18 cellular contexts compared by ENCODE assay signal in the genomic region with DNA sequence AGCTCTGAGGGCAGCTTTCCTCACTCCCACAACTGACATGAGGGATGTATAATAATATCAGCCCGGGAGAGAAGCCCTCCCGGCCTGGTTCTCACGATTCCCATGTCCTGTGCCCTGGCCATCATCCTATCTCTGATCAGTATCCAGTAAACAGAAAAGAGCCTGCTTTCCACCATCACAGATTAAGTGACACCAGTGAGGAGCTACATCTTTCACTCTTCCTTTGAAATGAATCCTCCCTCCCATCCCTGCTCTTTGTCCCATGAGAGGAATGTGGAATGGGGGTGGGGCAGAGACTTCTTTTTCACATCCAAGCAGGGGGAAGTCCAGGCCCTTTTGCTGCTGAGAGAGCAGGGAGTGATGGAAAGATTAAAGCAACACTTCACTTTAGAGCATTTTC.
DNase-seq lines count a peak whose midpoint lies in the region; ATAC-seq, FAIRE-seq and TF ChIP-seq lines count a peak whose summit lies in the region.
"Had no signal": no experiment of that assay in that cellular context is flagged by ENCODE, and none has a peak within 500 bp of the region (broad histone marks: within the 10 kb centered on the region; RNA-seq: fewer than 3 reads in every experiment).

No MANE protein-coding gene starts in this region.

- H3K23ac ChIP-seq in H1 (ENCODE audit: insufficient read length) = no peak overlapping the region
- H3K23ac ChIP-seq in mesenchymal stem cell (ENCODE audit: low read length in 2 of 2) = no peak overlapping the region

- H2AFZ ChIP-seq in H1 (ENCODE audit: low read length) (peak overlapping the region; percentile 83), mesenchymal stem cell (ENCODE audit: low read depth, low read length) (no peak overlapping the region), smooth muscle cell (ENCODE audit: low read depth) (peak overlapping the region; percentile 84)

- H3K23me2 ChIP-seq in H1 (ENCODE audit: low read depth, low read length) = no peaks in the 10 kb centered on the region

- H4K20me1 ChIP-seq in H1 (replicated peaks in 1 of 2; ENCODE audit: control insufficient read depth in 1 of 2, insufficient read depth in 2 of 2, low read length in 2 of 2) (no peaks in the 10 kb centered on the region), smooth muscle cell (ENCODE audit: low read depth) (no peaks in the 10 kb centered on the region)

- H2BK5ac ChIP-seq in H1 (ENCODE audit: low read depth, low read length) (peak overlapping the region; percentile 73), mesenchymal stem cell (ENCODE audit: low read depth, low read length, poor library complexity, severe bottlenecking) (no peak overlapping the region)

- H4K8ac ChIP-seq in H1 (ENCODE audit: extremely low read depth, insufficient read depth, low read length) = no peak overlapping the region; the same call in 1 of the 2 replicates
- peak overlapping the region; percentile 2 for H4K8ac ChIP-seq in mesenchymal stem cell (ENCODE audit: low read length)

- no peak overlapping the region; the same call in 1 of the 2 replicates for H3K9ac ChIP-seq in HUES64 (ENCODE audit: low read depth, low read length)
- no peak overlapping the region for H3K9ac ChIP-seq in H1 (replicated peaks in 1 of 4; ENCODE audit: extremely low read depth in 1 of 4, low read depth in 3 of 4, low read length in 3 of 4)
- H3K9ac ChIP-seq in mesenchymal stem cell (ENCODE audit: low read length) = no peak overlapping the region
- no peak overlapping the region for H3K9ac ChIP-seq in smooth muscle cell (ENCODE audit: low read depth)

- no peak overlapping the region for H4K5ac ChIP-seq in H1 (ENCODE audit: insufficient read length, low read depth, low read length)

- TF ChIP-seq EP300 in H1 (IDR thresholded peaks at IDR 0.05; ENCODE audit: borderline replicate concordance in 1 of 2, low read depth in 2 of 2, low read length in 2 of 2) = no peak

- H2BK120ac ChIP-seq in H1 (replicated peaks; ENCODE audit: low read depth, low read length) (no peak overlapping the region), mesenchymal stem cell (ENCODE audit: low read depth, low read length) (peak overlapping the region; percentile 52)

- H2BK15ac ChIP-seq in H1 (ENCODE audit: low read length) (no peak overlapping the region), mesenchymal stem cell (ENCODE audit: low read depth, poor library complexity, severe bottlenecking) (no peak overlapping the region)

- H4K91ac ChIP-seq in H1 (replicated peaks; ENCODE audit: insufficient read length, low read length) (peak overlapping the region; percentile 87), mesenchymal stem cell (ENCODE audit: low read length) (no peak overlapping the region)

- CTCF ChIA-PET in H1 (lab: Charles Lee; ENCODE audit: partially characterized antibody) (interaction anchor here (0.8 to 1.5 kb wide), 6 partner anchors 11 to 104 kb away, joined by 3 to 5 read pairs (median 4); no protein-coding TSS in a partner anchor), RWPE1 (lab: Yijun Ruan, JAX) (no interaction called here)

- H3K79me1 ChIP-seq in H1 (ENCODE audit: low read depth, low read length) = no peaks in the 10 kb centered on the region
- H3K79me1 ChIP-seq in mesenchymal stem cell (replicated peaks; ENCODE audit: low read length, poor library complexity, severe bottlenecking) = no peaks in the 10 kb centered on the region

- TF ChIP-seq POLR2A in H1 (IDR thresholded peaks at IDR 0.05; ENCODE audit: control extremely low read depth in 1 of 2, low read depth in 2 of 2, low read length in 2 of 2) = 0 out of 3 replicates have a peak, but pooled peaks of 1 of the 2 experiments have one; percentile 27

- H3K14ac ChIP-seq in H1 (ENCODE audit: insufficient read length) (no peak overlapping the region), mesenchymal stem cell (ENCODE audit: low read length in 2 of 2) (no peak overlapping the region)

- no peak overlapping the region for H3K56ac ChIP-seq in H1 (replicated peaks; ENCODE audit: insufficient read length, low read depth, low read length)

- 52% methylated on average over 3 of the region's 3 CpGs for WGBS in HUES64
- 90% methylated on average over 3 of the region's 3 CpGs; no CpG with 5 or more reads in 1 of the 2 experiments for WGBS in H1 (ENCODE audit: extremely low coverage in 1 of 2, insufficient coverage in 1 of 2, insufficient read length in 1 of 2, insufficient replicate concordance in 2 of 2, low coverage in 1 of 2, low lambda C conversion rate in 2 of 2, missing lambda C conversion rate in 1 of 2), 2 experiments
- WGBS in mesenchymal stem cell = 40% methylated on average over 3 of the region's 3 CpGs
- WGBS in smooth muscle cell (ENCODE audit: low lambda C conversion rate) = 11% methylated on average over 3 of the region's 3 CpGs

- H3K4ac ChIP-seq in H1 (replicated peaks; ENCODE audit: insufficient read length, low read depth, low read length) = no peak overlapping the region
- H3K4ac ChIP-seq in mesenchymal stem cell (ENCODE audit: low read depth in 1 of 2, low read length in 2 of 2) = no peak overlapping the region

- POLR2A ChIA-PET in H1 (lab: Charles Lee; ENCODE audit: partially characterized antibody) = interaction anchor here (1.2 kb wide), 1 partner anchor 17 kb away, joined by 4 read pairs; no protein-coding TSS in a partner anchor
- POLR2A ChIA-PET in RWPE1 (lab: Yijun Ruan, JAX; ENCODE audit: low non-redundant PET) = no interaction called here

- 0 out of 2 replicates have a peak, but pooled peaks cover 2% of the 10 kb centered on the region for H3K9me3 ChIP-seq in HUES64 (ENCODE audit: insufficient read depth, low read depth, low read length)
- no peaks in the 10 kb centered on the region for H3K9me3 ChIP-seq in H1 (ENCODE audit: insufficient read depth in 2 of 2, low read depth in 1 of 2, low read length in 1 of 2)
- peaks cover 16% of the 10 kb centered on the region for H3K9me3 ChIP-seq in mesenchymal stem cell (ENCODE audit: control insufficient read depth, low read length)
- no peaks in the 10 kb centered on the region for H3K9me3 ChIP-seq in smooth muscle cell (replicated peaks; ENCODE audit: low read depth)
- H3K9me3 ChIP-seq: transverse colon had no signal

- H3K4me2 ChIP-seq in H1 (ENCODE audit: insufficient read depth in 1 of 2, low read depth in 2 of 2, low read length in 2 of 2) (peak overlapping the region in 1 of 2 experiments; percentile 27; a peak in 1 of 4 replicates), mesenchymal stem cell (ENCODE audit: low read length, poor library complexity, severe bottlenecking) (no peak overlapping the region), smooth muscle cell (peak overlapping the region; percentile 27)

- H3K79me2 ChIP-seq in H1 (ENCODE audit: control insufficient read depth in 1 of 2, insufficient read depth in 2 of 2, low read length in 2 of 2) (no peaks in the 10 kb centered on the region), smooth muscle cell (ENCODE audit: low read depth) (no peaks in the 10 kb centered on the region)

- H2AK5ac ChIP-seq in H1 (ENCODE audit: low read depth, low read length) (no peak overlapping the region), mesenchymal stem cell (ENCODE audit: low read length, severe bottlenecking) (no peak overlapping the region)

- H3K18ac ChIP-seq in H1 (ENCODE audit: extremely low read depth, low read length) (no peak overlapping the region; the same call in 1 of the 2 replicates), mesenchymal stem cell (ENCODE audit: low read depth in 1 of 2, low read length in 2 of 2) (peak overlapping the region in 1 of 2 experiments; percentile 8)

- H3K36me3 ChIP-seq in HUES64 (ENCODE audit: insufficient read depth, low read length) (no peaks in the 10 kb centered on the region), H1 (ENCODE audit: control insufficient read depth in 2 of 4, insufficient read depth in 4 of 4, low read length in 3 of 4) (no peaks in the 10 kb centered on the region), mesenchymal stem cell (ENCODE audit: control insufficient read depth in 1 of 2, insufficient read depth in 2 of 2, low read depth in 1 of 2, low read length in 2 of 2) (no peaks in the 10 kb centered on the region), smooth muscle cell (ENCODE audit: low read depth) (no peaks in the 10 kb centered on the region)
- H3K36me3 ChIP-seq: transverse colon had no signal

- FAIRE-seq in H1 (lab: Jason Lieb, UNC) = peak; percentile 57
- FAIRE-seq: kidney had no signal

- H2BK12ac ChIP-seq in H1 (ENCODE audit: low read depth, low read length) = peak overlapping the region; percentile 91
- peak overlapping the region in 1 of 2 experiments; percentile 90 for H2BK12ac ChIP-seq in mesenchymal stem cell (ENCODE audit: low read length in 2 of 2)

- H3K4me1 ChIP-seq in HUES64 (ENCODE audit: insufficient read depth, low read length) = peaks cover 23% of the 10 kb centered on the region
- H3K4me1 ChIP-seq in H1 (replicated peaks in 1 of 4; ENCODE audit: control insufficient read depth in 3 of 4, insufficient read depth in 4 of 4, low read length in 3 of 4) = peaks cover 3 to 11% (median 8%) of the 10 kb centered on the region in 4 experiments; a peak in 5 of 7 replicates
- no peaks in the 10 kb centered on the region for H3K4me1 ChIP-seq in mesenchymal stem cell (ENCODE audit: control insufficient read depth, insufficient read depth, low read depth, low read length)
- peaks cover 35% of the 10 kb centered on the region for H3K4me1 ChIP-seq in smooth muscle cell (ENCODE audit: low read depth)
- H3K4me1 ChIP-seq: transverse colon had no signal

- H3K27me3 ChIP-seq in HUES64 (ENCODE audit: insufficient read depth, low read length) (no peaks in the 10 kb centered on the region), H1 (replicated peaks in 1 of 4; ENCODE audit: control insufficient read depth in 3 of 4, extremely low read depth in 1 of 4, insufficient read depth in 3 of 4, low read length in 3 of 4) (no peaks in the 10 kb centered on the region), mesenchymal stem cell (ENCODE audit: control insufficient read depth in 1 of 2, insufficient read depth in 1 of 2, low read length in 2 of 2) (peaks cover 7 to 52% of the 10 kb centered on the region in 2 experiments), smooth muscle cell (ENCODE audit: low read depth) (no peaks in the 10 kb centered on the region)
- H3K27me3 ChIP-seq: transverse colon had no signal

- TF ChIP-seq CTCF in H1 (IDR thresholded peaks at IDR 0.05; ENCODE audit: control extremely low read depth in 1 of 3, insufficient read depth in 1 of 3, low read depth in 1 of 3, low read length in 3 of 3) = no peak
- TF ChIP-seq CTCF in smooth muscle cell (IDR thresholded peaks at IDR 0.05; ENCODE audit: borderline replicate concordance, insufficient read depth, poor library complexity, severe bottlenecking) = no peak
- TF ChIP-seq CTCF in RWPE1 (conservative IDR thresholded peaks at IDR 0.05; ENCODE audit: low read depth) = no peak

- ATAC-seq in HG02763 (IDR thresholded peaks at IDR 0.05; ENCODE audit: unreplicated experiment) = no peak

- peaks cover 3% of the 10 kb centered on the region for H3F3A ChIP-seq in smooth muscle cell (ENCODE audit: low read depth)

- peak overlapping the region; percentile 77; the same call in 1 of the 2 replicates for H2BK20ac ChIP-seq in H1 (ENCODE audit: low read length)

- H3K27ac ChIP-seq in HUES64 (ENCODE audit: low read depth, low read length) (peak overlapping the region; percentile 47; the same call in 1 of the 2 replicates), H1 (ENCODE audit: low read depth, low read length) (no peak overlapping the region), mesenchymal stem cell (ENCODE audit: low read length, poor library complexity, severe bottlenecking) (no peak overlapping the region), smooth muscle cell (ENCODE audit: low read depth) (peak overlapping the region; percentile 77), RWPE1 (no peak overlapping the region)
- H3K27ac ChIP-seq: transverse colon had no signal

- TF ChIP-seq RAD21 in H1 (IDR thresholded peaks at IDR 0.05 in 1 of 2, conservative IDR thresholded peaks at IDR 0.05 in 1 of 2; ENCODE audit: low read depth in 2 of 2, low read length in 2 of 2) = no peak

- H3K4me3 ChIP-seq in HUES64 (ENCODE audit: low read length) = no peak overlapping the region
- no peak overlapping the region for H3K4me3 ChIP-seq in H1 (ENCODE audit: extremely low read depth in 1 of 4, insufficient read depth in 2 of 4, low read depth in 3 of 4, low read length in 4 of 4)
- no peak overlapping the region for H3K4me3 ChIP-seq in mesenchymal stem cell (ENCODE audit: insufficient read depth in 1 of 2, low read depth in 1 of 2, low read length in 2 of 2)
- H3K4me3 ChIP-seq in smooth muscle cell = no peak overlapping the region
- H3K4me3 ChIP-seq: transverse colon had no signal

- DNase-seq in H1 (ENCODE audit: low read depth in 1 of 2, low spot score in 2 of 2) (no peak), mesenchymal stem cell (peak; percentile 58), smooth muscle cell (lab: John Stamatoyannopoulos, UW; ENCODE audit: unreplicated experiment) (no peak), RWPE1 (ENCODE audit: low spot score) (no peak), NCI-H2029 treated with DMSO at 0.1 percent for 48 hours (lab: John Stamatoyannopoulos, UW) (no peak)
- DNase-seq: activated CD4-positive, alpha-beta T cell treated with anti-CD3 and anti-CD28 coated beads, Interleukin-2, amount 10 ng/mL, durations not matched to agents 7 days and 5 days; activated naive CD8-positive, alpha-beta T cell treated with anti-CD3 and anti-CD28 coated beads for 36 hours; DMS79 treated with DMSO at 0.1 percent for 48 hours; HCEC 1CT; head of caudate nucleus; kidney; mammary epithelial cell; naive B cell; NCI-H526; stimulated activated CD4-positive, alpha-beta T cell treated with anti-CD3 and anti-CD28 coated beads, Interleukin-2, amount 100 ng/mL, for 48 hours; transverse colon had no signal

Comparison
In these comparisons a context has a peak if more than half of its experiments do, and no peak if none do; other contexts are left out.
1. H3K27ac ChIP-seq: peak in HUES64 (single experiment) and smooth muscle cell (single experiment); none in H1 (single experiment), mesenchymal stem cell (single experiment) and RWPE1 (single experiment).